In genomic region chr1:47726496-47726855, GRCh38 we compare ENCODE assay signal across 1 cellular context.
A peak's percentile ranks its signal among the peaks of the same experiment; 100 is the strongest.
TF ChIP-seq lines count a peak whose summit lies in the region.

No MANE protein-coding gene starts in this region.

TF ChIP-seq in neural cell, 6 proteins besides CTCF, POLR2A, EP300 and RAD21:
- peak; percentile 3 for TF ChIP-seq SMC3 (conservative IDR thresholded peaks at IDR 0.05; ENCODE audit: poor library complexity)
- no peak for TF ChIP-seq POLR2AphosphoS5 (IDR thresholded peaks at IDR 0.05)
